In the genomic region with DNA sequence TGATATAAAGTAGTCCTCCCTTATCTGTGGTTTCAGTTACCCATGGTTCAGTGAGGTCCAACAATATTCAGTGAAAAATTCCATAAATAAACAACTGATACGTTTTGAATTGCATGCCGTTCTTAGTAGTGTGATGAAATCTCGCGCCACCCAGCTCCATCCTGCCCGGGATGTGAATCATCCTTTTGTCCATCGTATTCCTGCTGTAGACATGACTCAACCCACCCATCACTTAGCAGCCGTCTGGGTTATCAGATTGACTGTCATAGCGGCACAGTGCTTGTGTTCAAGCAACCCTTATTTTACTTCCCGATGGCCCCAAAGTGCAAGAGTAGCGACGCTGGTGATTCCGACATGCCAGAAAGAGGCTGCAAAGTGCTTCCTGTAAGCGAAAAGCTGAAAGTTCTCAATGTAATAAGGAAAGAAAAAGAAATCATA, we compare ENCODE assay signal across 12 cellular contexts. TPM values are rescaled to one million over a fixed set of nuclear protein-coding genes. Genes with fewer than 3 reads are reported as not detected.
DNase-seq lines count a peak whose midpoint lies in the region; TF ChIP-seq lines count a peak whose summit lies in the region.
"Had no signal": no experiment of that assay in that cellular context is flagged by ENCODE, and none has a peak within 500 bp of the region (broad histone marks: within the 10 kb centered on the region; RNA-seq: fewer than 3 reads in every experiment).

No MANE protein-coding gene starts in this region.

- H3K9me2 ChIP-seq in MM.1S (replicated peaks; ENCODE audit: insufficient read depth, low read length): no peaks in the 10 kb centered on the region

- no peak overlapping the region for H2AFZ ChIP-seq in MM.1S (ENCODE audit: low read length)

- peak; percentile 67 for DNase-seq in AG10803 (ENCODE audit: low read depth)
- peak; percentile 15 for DNase-seq in LoVo (ENCODE audit: low spot score)
- DNase-seq in amniotic stem cell (lab: John Stamatoyannopoulos, UW): peak; percentile 86
- DNase-seq in iris pigment epithelial cell (ENCODE audit: low read depth): peak; percentile 99
- DNase-seq in ecto neural progenitor cell (ENCODE audit: low spot score): no peak
- no peak for DNase-seq in SIG-M5 (lab: John Stamatoyannopoulos, UW)
- no peak for DNase-seq in spleen
- no peak for DNase-seq in MM.1S
- DNase-seq: activated CD4-positive, alpha-beta T cell treated with anti-CD3 and anti-CD28 coated beads, Interleukin-2, amount 50 U/mL, for 48 hours; CD8-positive, alpha-beta T cell; upper lobe of left lung had no signal

- H3K36me3 ChIP-seq in spleen (no peaks in the 10 kb centered on the region), MM.1S (replicated peaks; ENCODE audit: insufficient read depth, low read length) (no peaks in the 10 kb centered on the region)
- H3K36me3 ChIP-seq: upper lobe of left lung had no signal

- TF ChIP-seq POLR2A in spleen (IDR thresholded peaks at IDR 0.05): no peak

- H3K27me3 ChIP-seq in spleen (replicated peaks in 1 of 7): no peaks in the 10 kb centered on the region
- H3K27me3 ChIP-seq in MM.1S (replicated peaks; ENCODE audit: insufficient read depth, low read length): no peaks in the 10 kb centered on the region
- H3K27me3 ChIP-seq: upper lobe of left lung had no signal

- H3K4me1 ChIP-seq in spleen: no peaks in the 10 kb centered on the region
- H3K4me1 ChIP-seq in MM.1S (ENCODE audit: low read length): no peaks in the 10 kb centered on the region
- H3K4me1 ChIP-seq: upper lobe of left lung had no signal

- intact Hi-C loops in spleen (cut with DNase I; ENCODE audit: low total_unique reads): no loop called here

- no peak for TF ChIP-seq CTCF in AG10803 (conservative IDR thresholded peaks at IDR 0.05; ENCODE audit: low read length)
- TF ChIP-seq CTCF in spleen (IDR thresholded peaks at IDR 0.05 in 8 of 11, conservative IDR thresholded peaks at IDR 0.05 in 3 of 11): no peak
- no peak for TF ChIP-seq CTCF in MM.1S (IDR thresholded peaks at IDR 0.05; ENCODE audit: low read length)

- H3K4me3 ChIP-seq in AG10803 (ENCODE audit: low read length) (no peak overlapping the region), spleen (no peak overlapping the region), MM.1S (ENCODE audit: low read length) (no peak overlapping the region)
- H3K4me3 ChIP-seq: upper lobe of left lung had no signal

- H4K20me1 ChIP-seq in MM.1S (ENCODE audit: insufficient read depth, low read length): no peaks in the 10 kb centered on the region

- H3K27ac ChIP-seq in spleen (no peak overlapping the region), MM.1S (ENCODE audit: low read length) (no peak overlapping the region)
- H3K27ac ChIP-seq: upper lobe of left lung had no signal

- no peaks in the 10 kb centered on the region for H3F3A ChIP-seq in MM.1S (ENCODE audit: insufficient read depth, low read length)

- WGBS in spleen, 5 donors: 85 to 94% (median 89%) methylated on average over 13 of the region's 13 CpGs

- H3K4me2 ChIP-seq in MM.1S (ENCODE audit: low read depth, low read length): no peak overlapping the region

- no peaks in the 10 kb centered on the region for H3K79me2 ChIP-seq in MM.1S (ENCODE audit: low read length)

- H3K9me3 ChIP-seq in spleen: peaks cover 0 to 11% (median 3%) of the 10 kb centered on the region in 8 donors
- H3K9me3 ChIP-seq in MM.1S (replicated peaks; ENCODE audit: insufficient read depth, low read length): no peaks in the 10 kb centered on the region

- no peak overlapping the region for H3K9ac ChIP-seq in MM.1S (ENCODE audit: low read length)

RNA-seq across cellular contexts. Expression of a gene that starts 48.0 kb away (rescaled TPM):
- 1 to 10 TPM in 6 of 7 donors, under 1 TPM in 1; 0.95 to 2.1 (median 1.4) TPM for total RNA-seq in spleen
- 1 to 10 TPM in 2 of 3 donors, under 1 TPM in 1; 0.99 to 1.2 (median 1.1) TPM for polyA plus RNA-seq in spleen
- polyA plus RNA-seq: IgD-negative memory B cell had no signal

Comparison
In these comparisons a context has a peak if more than half of its experiments do, and no peak if none do; other contexts are left out.
1. DNase-seq: peak in AG10803 (single experiment), LoVo (single experiment), amniotic stem cell (single experiment) and iris pigment epithelial cell (single experiment); none in ecto neural progenitor cell (single experiment), SIG-M5 (single experiment), spleen (single experiment) and MM.1S (single experiment).